8 cellular contexts compared by ENCODE assay signal in genomic region chr20:36467076-36467999, GRCh38.
DNase-seq lines count a peak whose midpoint lies in the region; ATAC-seq, FAIRE-seq and TF ChIP-seq lines count a peak whose summit lies in the region.

No MANE protein-coding gene starts in this region.

- H3K4me3 Mint-ChIP-seq in activated T-cell treated with anti-CD3 and anti-CD28 coated beads, Interleukin-2, amount 50 U/mL, for 4 hours: peak overlapping the region; percentile 21

- peaks cover 81% of the 10 kb centered on the region for H3K4me1 Mint-ChIP-seq in activated T-cell treated with anti-CD3 and anti-CD28 coated beads, Interleukin-2, amount 50 U/mL, for 4 hours (ENCODE audit: low read depth)

- no peak for TF ChIP-seq POLR2A in GM12891 (IDR thresholded peaks at IDR 0.05; ENCODE audit: low read depth, low read length)

- FAIRE-seq in GM12891 (lab: Jason Lieb, UNC): peak; percentile 47

- ATAC-seq in activated T-cell treated with anti-CD3 and anti-CD28 coated beads, Interleukin-2, amount 50 U/mL, for 4 hours: no peak
- ATAC-seq in HG02759 (IDR thresholded peaks at IDR 0.05; ENCODE audit: unreplicated experiment) (no peak), HG02973 (IDR thresholded peaks at IDR 0.05; ENCODE audit: unreplicated experiment) (no peak), GM19395 (IDR thresholded peaks at IDR 0.05; ENCODE audit: unreplicated experiment) (no peak)

- no peaks in the 10 kb centered on the region for H3K9me3 Mint-ChIP-seq in activated T-cell treated with anti-CD3 and anti-CD28 coated beads, Interleukin-2, amount 50 U/mL, for 4 hours

- no peaks in the 10 kb centered on the region for H3K36me3 Mint-ChIP-seq in activated T-cell treated with anti-CD3 and anti-CD28 coated beads, Interleukin-2, amount 50 U/mL, for 4 hours (ENCODE audit: insufficient read depth)

- intact Hi-C loops in posterior vena cava (cut with DNase I): loop anchor here in 1 of 2 donors (5.0 kb wide), 1 partner anchor 75 kb away; the partner anchor contains the start of gene MYL9

- no peaks in the 10 kb centered on the region for H3K27me3 Mint-ChIP-seq in activated T-cell treated with anti-CD3 and anti-CD28 coated beads, Interleukin-2, amount 50 U/mL, for 4 hours (ENCODE audit: low read depth)

- peak; percentile 41 for DNase-seq in GM12891 (ENCODE audit: insufficient read length, low spot score)
- peak; percentile 52 for DNase-seq in NCI-H510A (lab: John Stamatoyannopoulos, UW)
- DNase-seq in activated T-cell treated with anti-CD3 and anti-CD28 coated beads, Interleukin-2, amount 50 U/mL, for 4 hours: peak; percentile 33
- DNase-seq in fibroblast of peridontal ligament (ENCODE audit: extremely low read depth): peak; percentile 38
- peak; percentile 86 for DNase-seq in posterior vena cava (ENCODE audit: low spot score)

TF ChIP-seq in GM12891, 5 proteins besides CTCF, POLR2A, EP300 and RAD21:
- TF ChIP-seq SPI1 (IDR thresholded peaks at IDR 0.05; ENCODE audit: low read depth, low read length) (no peak), PAX5 (IDR thresholded peaks at IDR 0.05; ENCODE audit: insufficient read depth, low read length, severe bottlenecking) (no peak), POU2F2 (IDR thresholded peaks at IDR 0.05; ENCODE audit: low read depth, low read length) (no peak), TAF1 (IDR thresholded peaks at IDR 0.05; ENCODE audit: low read depth, low read length) (no peak), POLR2AphosphoS5 (IDR thresholded peaks at IDR 0.05; ENCODE audit: low read depth, low read length) (no peak)

Comparison
In these comparisons a context has a peak if more than half of its experiments do, and no peak if none do; other contexts are left out.
1. DNase-seq: peak in every context shown above with its lines; median percentile 86 in posterior vena cava; 52 in NCI-H510A; 41 in GM12891; 38 in fibroblast of peridontal ligament; 33 in activated T-cell treated with anti-CD3 and anti-CD28 coated beads, Interleukin-2, amount 50 U/mL, for 4 hours.